ENCODE assay signal across 2 cellular contexts in the genomic region with DNA sequence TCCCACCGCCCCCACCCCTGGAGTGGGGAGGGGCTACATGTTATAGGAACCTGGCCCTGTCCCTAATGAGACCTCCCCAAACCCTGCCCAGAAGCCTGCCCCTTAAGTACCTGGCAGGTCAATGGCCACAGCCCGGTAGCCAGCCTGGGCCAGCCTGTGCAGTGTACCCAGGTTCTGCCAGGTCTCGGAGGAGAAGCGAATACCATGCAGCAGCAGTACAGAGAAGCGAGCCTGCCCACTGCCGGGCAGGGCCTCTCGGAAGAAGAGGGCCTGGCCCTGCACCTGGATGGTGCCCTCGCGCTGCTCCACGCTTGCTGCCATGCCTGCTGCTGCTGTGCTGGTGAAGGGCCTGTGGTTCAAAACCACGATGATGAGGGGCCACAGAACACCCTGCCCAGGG.
TF ChIP-seq lines count a peak whose summit lies in the region.

No MANE protein-coding gene starts in this region.

TF ChIP-seq in HepG2, 621 proteins besides CTCF, POLR2A, EP300 and RAD21:
- TF ChIP-seq HNRNPL (IDR thresholded peaks at IDR 0.05; ENCODE audit: low read depth, low read length) (0 out of 2 replicates have a peak, but pooled peaks have one; percentile 29), MAFG (CRISPR knock-in tag; IDR thresholded peaks at IDR 0.05) (no peak), SMC3 (IDR thresholded peaks at IDR 0.05; ENCODE audit: low read length) (no peak)

TF ChIP-seq in WTC11, 78 proteins besides CTCF, POLR2A, EP300 and RAD21:
- TF ChIP-seq, protein P1, sequence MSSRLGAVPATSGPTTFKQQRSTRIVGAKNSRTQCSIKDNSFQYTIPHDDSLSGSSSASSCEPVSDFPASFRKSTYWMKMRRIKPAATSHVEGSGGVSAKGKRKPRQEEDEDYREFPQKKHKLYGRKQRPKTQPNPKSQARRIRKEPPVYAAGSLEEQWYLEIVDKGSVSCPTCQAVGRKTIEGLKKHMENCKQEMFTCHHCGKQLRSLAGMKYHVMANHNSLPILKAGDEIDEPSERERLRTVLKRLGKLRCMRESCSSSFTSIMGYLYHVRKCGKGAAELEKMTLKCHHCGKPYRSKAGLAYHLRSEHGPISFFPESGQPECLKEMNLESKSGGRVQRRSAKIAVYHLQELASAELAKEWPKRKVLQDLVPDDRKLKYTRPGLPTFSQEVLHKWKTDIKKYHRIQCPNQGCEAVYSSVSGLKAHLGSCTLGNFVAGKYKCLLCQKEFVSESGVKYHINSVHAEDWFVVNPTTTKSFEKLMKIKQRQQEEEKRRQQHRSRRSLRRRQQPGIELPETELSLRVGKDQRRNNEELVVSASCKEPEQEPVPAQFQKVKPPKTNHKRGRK (CRISPR knock-in tag; IDR thresholded peaks at IDR 0.05; ENCODE audit: borderline replicate concordance), result no peak
- TF ChIP-seq NR3C1 (CRISPR knock-in tag; conservative IDR thresholded peaks at IDR 0.05; ENCODE audit: low read depth) (no peak), SMAD3 (CRISPR knock-in tag; IDR thresholded peaks at IDR 0.05; ENCODE audit: borderline replicate concordance) (no peak), ESRRA (CRISPR knock-in tag; IDR thresholded peaks at IDR 0.05; ENCODE audit: borderline replicate concordance) (no peak)
- TF ChIP-seq, protein P2, sequence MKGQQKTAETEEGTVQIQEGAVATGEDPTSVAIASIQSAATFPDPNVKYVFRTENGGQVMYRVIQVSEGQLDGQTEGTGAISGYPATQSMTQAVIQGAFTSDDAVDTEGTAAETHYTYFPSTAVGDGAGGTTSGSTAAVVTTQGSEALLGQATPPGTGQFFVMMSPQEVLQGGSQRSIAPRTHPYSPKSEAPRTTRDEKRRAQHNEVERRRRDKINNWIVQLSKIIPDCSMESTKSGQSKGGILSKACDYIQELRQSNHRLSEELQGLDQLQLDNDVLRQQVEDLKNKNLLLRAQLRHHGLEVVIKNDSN (CRISPR knock-in tag; IDR thresholded peaks at IDR 0.05), result no peak
- TF ChIP-seq, protein P3, sequence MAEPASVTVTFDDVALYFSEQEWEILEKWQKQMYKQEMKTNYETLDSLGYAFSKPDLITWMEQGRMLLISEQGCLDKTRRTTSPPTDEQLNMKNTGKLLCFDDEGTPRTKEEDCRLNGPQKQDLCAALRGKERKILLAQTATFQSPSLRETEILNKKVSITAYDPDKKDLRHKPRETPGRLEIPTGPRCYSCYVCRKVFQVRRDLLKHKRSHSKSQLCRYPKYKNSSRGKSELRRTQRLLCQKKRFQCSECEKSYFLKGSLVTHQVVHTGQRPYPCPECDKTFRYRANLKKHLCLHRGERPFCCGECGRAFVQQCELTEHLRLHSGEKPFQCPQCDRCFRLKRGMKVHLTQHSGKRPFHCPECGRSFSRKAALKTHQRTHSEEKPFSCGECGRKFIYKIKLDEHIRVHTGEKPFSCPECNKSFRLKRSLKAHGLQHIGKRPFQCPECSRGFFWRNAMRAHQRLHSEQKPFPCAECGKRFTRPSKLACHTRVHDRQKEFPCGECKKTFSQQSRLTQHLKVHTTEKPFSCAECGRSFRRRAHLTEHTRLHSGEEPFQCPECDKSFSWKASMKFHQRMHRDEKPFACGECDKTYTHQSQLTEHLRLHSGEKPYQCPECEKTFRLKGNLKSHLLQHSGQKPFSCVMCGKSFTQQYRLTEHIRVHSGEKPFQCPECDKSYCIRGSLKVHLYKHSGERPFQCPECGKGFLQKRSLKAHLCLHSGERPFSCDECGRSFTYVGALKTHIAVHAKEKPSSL (CRISPR knock-in tag; conservative IDR thresholded peaks at IDR 0.05), result no peak
TF ChIP-seq in WTC11: peak in this region for 0.
